9 cellular contexts compared by ENCODE assay signal in the genomic region with DNA sequence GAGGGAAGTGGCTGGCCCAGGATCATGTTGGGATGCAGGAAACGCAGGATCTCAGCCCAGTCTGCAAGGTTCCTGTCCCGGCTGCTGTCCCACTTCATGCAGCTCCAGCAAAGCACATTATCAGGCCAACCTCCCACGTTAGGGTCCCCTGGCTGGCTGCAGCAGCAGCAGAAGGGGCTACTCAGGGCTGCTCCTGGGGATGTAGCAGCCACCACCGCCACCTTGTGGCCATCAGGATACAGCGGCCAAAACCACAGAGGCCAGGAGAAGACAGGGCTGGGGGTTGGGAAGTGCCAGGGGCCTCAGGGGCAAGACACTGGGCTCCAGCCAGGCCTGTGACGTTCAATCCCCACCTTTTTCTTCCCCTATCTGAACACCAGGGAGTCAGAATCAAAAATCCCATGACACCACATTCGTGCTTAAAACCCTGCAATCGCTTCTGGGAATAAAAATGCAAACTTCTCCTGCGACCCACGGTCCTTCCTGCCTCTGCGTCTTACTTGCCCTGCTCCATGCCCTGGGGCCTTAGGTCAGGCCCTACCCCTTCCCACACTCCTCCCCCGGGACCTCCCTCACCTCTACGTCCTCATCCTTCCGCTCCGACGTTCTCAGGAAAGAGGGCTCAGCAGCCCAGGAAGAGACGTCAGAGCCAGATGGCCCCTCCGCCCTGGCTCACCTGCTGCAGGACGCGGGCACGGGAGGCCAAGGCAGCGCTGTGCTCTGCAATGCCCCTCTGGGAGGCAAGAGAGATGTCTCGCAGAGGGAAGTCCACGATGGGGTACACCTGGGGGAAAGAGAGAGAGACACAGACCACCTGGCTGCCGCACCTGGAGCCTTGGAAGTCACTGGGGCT. TPM values are rescaled to one million over a fixed set of nuclear protein-coding genes. Genes with fewer than 3 reads are reported as not detected.
A peak's percentile ranks its signal among the peaks of the same experiment; 100 is the strongest.
DNase-seq lines count a peak whose midpoint lies in the region; ATAC-seq and TF ChIP-seq lines count a peak whose summit lies in the region.
"Had no signal": no experiment of that assay in that cellular context is flagged by ENCODE, and none has a peak within 500 bp of the region (broad histone marks: within the 10 kb centered on the region; RNA-seq: fewer than 3 reads in every experiment).

No MANE protein-coding gene starts in this region.

- no peaks in the 10 kb centered on the region for H3K36me3 ChIP-seq in gastrocnemius medialis
- H3K36me3 ChIP-seq: neutrophil had no signal

- DNase-seq in NCI-H1105 treated with DMSO at 0.1 percent for 48 hours (lab: John Stamatoyannopoulos, UW), result peak; percentile 9
- DNase-seq in NCI-H1105 (lab: John Stamatoyannopoulos, UW), result no peak
- peak in 1 of 2 experiments; percentile 47 for DNase-seq in HL-60 (ENCODE audit: low read depth in 1 of 2, low spot score in 1 of 2)
- peak; percentile 67 to 76 for DNase-seq in SHP77 (lab: John Stamatoyannopoulos, UW)
- peak; percentile 70 for DNase-seq in astrocyte of the spinal cord (ENCODE audit: low read depth, low spot score)
- peak; percentile 52 for DNase-seq in iPS DF 19.7 (ENCODE audit: low read depth, low spot score)
- peak; percentile 27 to 55 for DNase-seq in gastrocnemius medialis

- intact Hi-C loops in gastrocnemius medialis (cut with DNase I; ENCODE audit: low total_unique reads), result loop anchor here (1.0 kb wide), 2 partner anchors 142 to 181 kb away; no protein-coding TSS in a partner anchor

- no peaks in the 10 kb centered on the region for H3K9me3 ChIP-seq in gastrocnemius medialis
- H3K9me3 ChIP-seq: neutrophil had no signal

- H3K4me1 ChIP-seq in gastrocnemius medialis, result peaks cover 11 to 12% of the 10 kb centered on the region in 2 donors

- H3K27ac ChIP-seq in HL-60 (replicated peaks) (no peak overlapping the region), gastrocnemius medialis (no peak overlapping the region)
- H3K27ac ChIP-seq: neutrophil had no signal

- ATAC-seq in GM21515 (IDR thresholded peaks at IDR 0.05; ENCODE audit: unreplicated experiment), result peak; percentile 90
- peak; percentile 77 to 81 for ATAC-seq in gastrocnemius medialis

- TF ChIP-seq CTCF in HL-60 (IDR thresholded peaks at IDR 0.05; ENCODE audit: insufficient read depth, low read length) (peak; percentile 85), astrocyte of the spinal cord (IDR thresholded peaks at IDR 0.05; ENCODE audit: low read depth, low read length) (peak; percentile 93), gastrocnemius medialis (IDR thresholded peaks at IDR 0.05 in 4 of 5, conservative IDR thresholded peaks at IDR 0.05 in 1 of 5) (peak; percentile 86 to 95 (median 92))

- in situ Hi-C loops in astrocyte of the spinal cord (cut with HindIII; ENCODE audit: low sequenced_read_pairs) (no loop called here), gastrocnemius medialis (cut with MboI; ENCODE audit: low sequenced_read_pairs in 4 of 4) (loop anchor here in 1 of 4 donors (5.0 kb wide), 1 partner anchor 181 kb away; no protein-coding TSS in a partner anchor)

- no peak overlapping the region for H3K4me3 ChIP-seq in HL-60 (replicated peaks; ENCODE audit: insufficient read depth, low read length)
- H3K4me3 ChIP-seq in astrocyte of the spinal cord (ENCODE audit: low read depth, low read length), result no peak overlapping the region
- H3K4me3 ChIP-seq in gastrocnemius medialis, result peak overlapping the region in 1 of 4 donors; percentile 4

- no peak for TF ChIP-seq POLR2A in gastrocnemius medialis (IDR thresholded peaks at IDR 0.05)

- H3K27me3 ChIP-seq in HL-60 (ENCODE audit: insufficient read depth, poor library complexity, severe bottlenecking) (no peaks in the 10 kb centered on the region), gastrocnemius medialis (no peaks in the 10 kb centered on the region)
- H3K27me3 ChIP-seq: neutrophil had no signal

RNA-seq across cellular contexts. Expression of a gene that starts 21.5 kb away (rescaled TPM):
- total RNA-seq in gastrocnemius medialis, result under 1 TPM in 2 of 4 donors, not detected in 2; 0.15 to 0.33 TPM
